ENCODE assay signal across 8 cellular contexts in the genomic region with DNA sequence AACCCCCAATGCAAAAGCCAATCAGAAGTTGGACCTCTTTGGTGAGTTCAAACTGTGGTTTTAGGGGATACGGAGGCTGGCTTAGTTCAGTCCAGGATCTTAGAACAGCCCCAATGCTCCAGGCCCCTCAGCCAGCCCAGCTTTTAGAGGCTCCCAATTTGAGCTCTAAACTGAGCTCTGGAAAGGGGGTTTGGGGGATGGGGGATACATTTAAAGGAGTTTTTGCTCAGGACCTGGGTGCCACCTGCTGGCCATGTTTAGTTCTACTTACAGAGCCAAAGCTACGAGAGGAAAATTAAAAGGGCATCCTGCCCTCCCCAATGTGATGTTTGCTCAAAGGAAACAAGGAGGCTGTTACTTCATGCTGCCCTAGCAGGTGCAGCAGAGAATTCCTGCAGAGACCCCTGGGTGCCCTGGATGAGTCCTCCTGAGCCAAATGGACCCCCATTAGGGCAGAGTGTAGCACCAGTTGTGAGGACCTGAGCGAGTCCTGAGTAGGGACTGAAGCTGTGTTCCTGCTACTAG. TPM values are rescaled to one million over a fixed set of nuclear protein-coding genes. Genes with fewer than 3 reads are reported as not detected.
DNase-seq lines count a peak whose midpoint lies in the region; ATAC-seq lines count a peak whose summit lies in the region.

No MANE protein-coding gene starts in this region.

- H3K27ac Mint-ChIP-seq in activated CD4-positive, alpha-beta T cell treated with anti-CD3 and anti-CD28 coated beads, Interleukin-2, amount 10 ng/mL, durations not matched to agents 24 days and 14 days: no peak overlapping the region
- H3K27ac Mint-ChIP-seq in effector memory CD8-positive, alpha-beta T cell: no peak overlapping the region

- H3K27me3 Mint-ChIP-seq in activated CD4-positive, alpha-beta T cell treated with anti-CD3 and anti-CD28 coated beads, Interleukin-2, amount 10 ng/mL, durations not matched to agents 24 days and 14 days: no peaks in the 10 kb centered on the region
- H3K27me3 Mint-ChIP-seq in effector memory CD8-positive, alpha-beta T cell: peaks cover 0 to 7% of the 10 kb centered on the region in 2 donors

- H3K9me3 Mint-ChIP-seq in activated CD4-positive, alpha-beta T cell treated with anti-CD3 and anti-CD28 coated beads, Interleukin-2, amount 10 ng/mL, durations not matched to agents 24 days and 14 days: no peaks in the 10 kb centered on the region
- no peaks in the 10 kb centered on the region for H3K9me3 Mint-ChIP-seq in effector memory CD8-positive, alpha-beta T cell

- no peak for ATAC-seq in effector memory CD8-positive, alpha-beta T cell (replicated peaks)
- peak; percentile 60 for ATAC-seq in stimulated activated naive CD8-positive, alpha-beta T cell treated with anti-CD3 and anti-CD28 coated beads, Interleukin-15, Interleukin-2, amounts not matched to agents 100 U/mL and 50 U/mL, for 24 hours
- ATAC-seq in GM21367 (IDR thresholded peaks at IDR 0.05; ENCODE audit: unreplicated experiment): no peak

- DNase-seq in AG08396 (ENCODE audit: low spot score) (peak; percentile 74), GM19238 (ENCODE audit: insufficient read length, low spot score) (peak; percentile 46), NCI-H2171 (lab: John Stamatoyannopoulos, UW) (peak; percentile 55), medulla oblongata (ENCODE audit: extremely low spot score) (peak; percentile 72)
- peak; percentile 81 for DNase-seq in activated CD4-positive, alpha-beta T cell treated with anti-CD3 and anti-CD28 coated beads, Interleukin-2, amount 10 ng/mL, durations not matched to agents 24 days and 14 days
- peak in 2 of 3 experiments; percentile 14 to 18 for DNase-seq in effector memory CD8-positive, alpha-beta T cell
- DNase-seq in stimulated activated naive CD8-positive, alpha-beta T cell treated with anti-CD3 and anti-CD28 coated beads, Interleukin-15, Interleukin-2, amounts not matched to agents 100 U/mL and 50 U/mL, for 24 hours: peak; percentile 51

- no peak overlapping the region for H3K4me3 Mint-ChIP-seq in activated CD4-positive, alpha-beta T cell treated with anti-CD3 and anti-CD28 coated beads, Interleukin-2, amount 10 ng/mL, durations not matched to agents 24 days and 14 days
- no peak overlapping the region for H3K4me3 Mint-ChIP-seq in effector memory CD8-positive, alpha-beta T cell

- peaks cover 5% of the 10 kb centered on the region for H3K4me1 Mint-ChIP-seq in activated CD4-positive, alpha-beta T cell treated with anti-CD3 and anti-CD28 coated beads, Interleukin-2, amount 10 ng/mL, durations not matched to agents 24 days and 14 days
- no peaks in the 10 kb centered on the region for H3K4me1 Mint-ChIP-seq in effector memory CD8-positive, alpha-beta T cell (ENCODE audit: low read depth in 2 of 2)

- intact Hi-C loops in activated CD4-positive, alpha-beta T cell treated with anti-CD3 and anti-CD28 coated beads, Interleukin-2, amount 10 ng/mL, durations not matched to agents 24 days and 14 days (cut with micrococcal nuclease): loop anchor here (1.0 to 2.0 kb wide), 2 partner anchors 56 to 170 kb away; no protein-coding TSS in a partner anchor

- H3K36me3 Mint-ChIP-seq in activated CD4-positive, alpha-beta T cell treated with anti-CD3 and anti-CD28 coated beads, Interleukin-2, amount 10 ng/mL, durations not matched to agents 24 days and 14 days (ENCODE audit: low read depth): no peaks in the 10 kb centered on the region
- no peaks in the 10 kb centered on the region for H3K36me3 Mint-ChIP-seq in effector memory CD8-positive, alpha-beta T cell (ENCODE audit: insufficient read depth)

RNA-seq across cellular contexts. Expression of gene TMEM214, which starts 15.9 kb away (rescaled TPM):
- total RNA-seq in activated CD4-positive, alpha-beta T cell treated with anti-CD3 and anti-CD28 coated beads, Interleukin-2, amount 10 ng/mL, durations not matched to agents 24 days and 14 days: 93.4 and 98.6 TPM in 2 replicates

RNA-seq across cellular contexts. Expression of gene AGBL5, which starts 34.6 kb away (rescaled TPM):
- total RNA-seq in activated CD4-positive, alpha-beta T cell treated with anti-CD3 and anti-CD28 coated beads, Interleukin-2, amount 10 ng/mL, durations not matched to agents 24 days and 14 days: 13.9 and 14.1 TPM in 2 replicates

RNA-seq across cellular contexts. Expression of gene MAPRE3, which starts 46.4 kb away (rescaled TPM):
- 2.5 and 3.6 TPM in 2 replicates for total RNA-seq in activated CD4-positive, alpha-beta T cell treated with anti-CD3 and anti-CD28 coated beads, Interleukin-2, amount 10 ng/mL, durations not matched to agents 24 days and 14 days

RNA-seq across cellular contexts. Expression of gene OST4, which starts 54.6 kb away (rescaled TPM):
- 314 and 326 TPM in 2 replicates for total RNA-seq in activated CD4-positive, alpha-beta T cell treated with anti-CD3 and anti-CD28 coated beads, Interleukin-2, amount 10 ng/mL, durations not matched to agents 24 days and 14 days

Comparison
In these comparisons a context has a peak if more than half of its experiments do, and no peak if none do; other contexts are left out.
1. DNase-seq: peak in every context shown above with its lines; median percentile 81 in activated CD4-positive, alpha-beta T cell treated with anti-CD3 and anti-CD28 coated beads, Interleukin-2, amount 10 ng/mL, durations not matched to agents 24 days and 14 days; 74 in AG08396; 72 in medulla oblongata; 55 in NCI-H2171; 51 in stimulated activated naive CD8-positive, alpha-beta T cell treated with anti-CD3 and anti-CD28 coated beads, Interleukin-15, Interleukin-2, amounts not matched to agents 100 U/mL and 50 U/mL, for 24 hours; 46 in GM19238; 16 in effector memory CD8-positive, alpha-beta T cell.